1 cellular context compared by ENCODE assay signal in the genomic region with DNA sequence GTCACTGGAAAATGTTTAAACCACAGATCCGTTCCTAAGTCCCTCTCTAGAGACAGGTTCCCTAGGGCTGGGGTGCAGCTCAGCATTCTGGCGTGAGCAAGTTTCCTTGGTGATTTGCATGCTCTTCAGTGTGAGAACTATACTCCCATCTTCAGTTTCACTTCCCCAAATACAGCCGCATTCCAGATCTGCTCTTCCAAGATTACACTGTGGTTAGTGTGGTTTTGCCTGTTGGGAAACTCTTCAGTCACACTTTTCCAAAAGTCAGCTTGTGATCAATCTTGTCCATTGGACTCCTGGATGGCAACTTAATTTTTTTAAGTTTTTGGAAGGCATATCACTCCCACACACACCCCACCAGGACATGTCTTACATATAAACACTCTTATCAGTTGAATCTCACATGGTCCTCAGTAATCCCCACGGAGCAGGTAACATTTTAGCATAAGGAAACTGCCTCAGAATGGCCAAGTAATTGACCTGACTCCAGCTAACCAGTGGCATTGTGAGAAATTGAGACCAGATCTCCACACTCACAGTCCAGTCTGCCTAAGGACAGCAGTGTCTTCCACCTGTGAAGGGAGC.
A peak's percentile ranks its signal among the peaks of the same experiment; 100 is the strongest.
TF ChIP-seq lines count a peak whose summit lies in the region.

No MANE protein-coding gene starts in this region.

TF ChIP-seq in K562, 482 proteins besides CTCF, POLR2A, EP300 and RAD21 (continued from another document and continues in another):
- TF ChIP-seq, protein P1, sequence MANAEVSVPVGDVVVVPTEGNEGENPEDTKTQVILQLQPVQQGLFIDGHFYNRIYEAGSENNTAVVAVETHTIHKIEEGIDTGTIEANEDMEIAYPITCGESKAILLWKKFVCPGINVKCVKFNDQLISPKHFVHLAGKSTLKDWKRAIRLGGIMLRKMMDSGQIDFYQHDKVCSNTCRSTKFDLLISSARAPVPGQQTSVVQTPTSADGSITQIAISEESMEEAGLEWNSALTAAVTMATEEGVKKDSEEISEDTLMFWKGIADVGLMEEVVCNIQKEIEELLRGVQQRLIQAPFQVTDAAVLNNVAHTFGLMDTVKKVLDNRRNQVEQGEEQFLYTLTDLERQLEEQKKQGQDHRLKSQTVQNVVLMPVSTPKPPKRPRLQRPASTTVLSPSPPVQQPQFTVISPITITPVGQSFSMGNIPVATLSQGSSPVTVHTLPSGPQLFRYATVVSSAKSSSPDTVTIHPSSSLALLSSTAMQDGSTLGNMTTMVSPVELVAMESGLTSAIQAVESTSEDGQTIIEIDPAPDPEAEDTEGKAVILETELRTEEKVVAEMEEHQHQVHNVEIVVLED (CRISPR knock-in tag; IDR thresholded peaks at IDR 0.05): no peak
- TF ChIP-seq IRF9 (tag; IDR thresholded peaks at IDR 0.05) (peak; percentile 57; the same call in 1 of the 2 replicates), ZFX (CRISPR knock-in tag; IDR thresholded peaks at IDR 0.05) (no peak; the same call in 1 of the 2 replicates), NCOA6 (IDR thresholded peaks at IDR 0.05) (no peak), MEIS2 (IDR thresholded peaks at IDR 0.05; ENCODE audit: partially characterized antibody) (peak; percentile 90), KLF16 (IDR thresholded peaks at IDR 0.05) (peak; percentile 89), ADNP (tag; IDR thresholded peaks at IDR 0.05) (no peak), GTF2A2 (tag; IDR thresholded peaks at IDR 0.05) (no peak), ZNF449 (CRISPR knock-in tag; IDR thresholded peaks at IDR 0.05) (no peak), RBM34 (IDR thresholded peaks at IDR 0.05; ENCODE audit: borderline replicate concordance, insufficient read depth, low read length) (no peak), OTX1 (CRISPR knock-in tag; IDR thresholded peaks at IDR 0.05) (no peak; the same call in 1 of the 2 replicates), THRB (CRISPR knock-in tag; conservative IDR thresholded peaks at IDR 0.05) (0 out of 2 replicates have a peak, but pooled peaks have one; percentile 46), MCM2 (IDR thresholded peaks at IDR 0.05; ENCODE audit: low read depth) (no peak), MEF2A (IDR thresholded peaks at IDR 0.05; ENCODE audit: control insufficient read depth, low read depth, low read length) (no peak), PURB (CRISPR knock-in tag; IDR thresholded peaks at IDR 0.05; ENCODE audit: low read depth) (no peak), NKRF (IDR thresholded peaks at IDR 0.05; ENCODE audit: borderline replicate concordance) (no peak)
- TF ChIP-seq, protein P2, sequence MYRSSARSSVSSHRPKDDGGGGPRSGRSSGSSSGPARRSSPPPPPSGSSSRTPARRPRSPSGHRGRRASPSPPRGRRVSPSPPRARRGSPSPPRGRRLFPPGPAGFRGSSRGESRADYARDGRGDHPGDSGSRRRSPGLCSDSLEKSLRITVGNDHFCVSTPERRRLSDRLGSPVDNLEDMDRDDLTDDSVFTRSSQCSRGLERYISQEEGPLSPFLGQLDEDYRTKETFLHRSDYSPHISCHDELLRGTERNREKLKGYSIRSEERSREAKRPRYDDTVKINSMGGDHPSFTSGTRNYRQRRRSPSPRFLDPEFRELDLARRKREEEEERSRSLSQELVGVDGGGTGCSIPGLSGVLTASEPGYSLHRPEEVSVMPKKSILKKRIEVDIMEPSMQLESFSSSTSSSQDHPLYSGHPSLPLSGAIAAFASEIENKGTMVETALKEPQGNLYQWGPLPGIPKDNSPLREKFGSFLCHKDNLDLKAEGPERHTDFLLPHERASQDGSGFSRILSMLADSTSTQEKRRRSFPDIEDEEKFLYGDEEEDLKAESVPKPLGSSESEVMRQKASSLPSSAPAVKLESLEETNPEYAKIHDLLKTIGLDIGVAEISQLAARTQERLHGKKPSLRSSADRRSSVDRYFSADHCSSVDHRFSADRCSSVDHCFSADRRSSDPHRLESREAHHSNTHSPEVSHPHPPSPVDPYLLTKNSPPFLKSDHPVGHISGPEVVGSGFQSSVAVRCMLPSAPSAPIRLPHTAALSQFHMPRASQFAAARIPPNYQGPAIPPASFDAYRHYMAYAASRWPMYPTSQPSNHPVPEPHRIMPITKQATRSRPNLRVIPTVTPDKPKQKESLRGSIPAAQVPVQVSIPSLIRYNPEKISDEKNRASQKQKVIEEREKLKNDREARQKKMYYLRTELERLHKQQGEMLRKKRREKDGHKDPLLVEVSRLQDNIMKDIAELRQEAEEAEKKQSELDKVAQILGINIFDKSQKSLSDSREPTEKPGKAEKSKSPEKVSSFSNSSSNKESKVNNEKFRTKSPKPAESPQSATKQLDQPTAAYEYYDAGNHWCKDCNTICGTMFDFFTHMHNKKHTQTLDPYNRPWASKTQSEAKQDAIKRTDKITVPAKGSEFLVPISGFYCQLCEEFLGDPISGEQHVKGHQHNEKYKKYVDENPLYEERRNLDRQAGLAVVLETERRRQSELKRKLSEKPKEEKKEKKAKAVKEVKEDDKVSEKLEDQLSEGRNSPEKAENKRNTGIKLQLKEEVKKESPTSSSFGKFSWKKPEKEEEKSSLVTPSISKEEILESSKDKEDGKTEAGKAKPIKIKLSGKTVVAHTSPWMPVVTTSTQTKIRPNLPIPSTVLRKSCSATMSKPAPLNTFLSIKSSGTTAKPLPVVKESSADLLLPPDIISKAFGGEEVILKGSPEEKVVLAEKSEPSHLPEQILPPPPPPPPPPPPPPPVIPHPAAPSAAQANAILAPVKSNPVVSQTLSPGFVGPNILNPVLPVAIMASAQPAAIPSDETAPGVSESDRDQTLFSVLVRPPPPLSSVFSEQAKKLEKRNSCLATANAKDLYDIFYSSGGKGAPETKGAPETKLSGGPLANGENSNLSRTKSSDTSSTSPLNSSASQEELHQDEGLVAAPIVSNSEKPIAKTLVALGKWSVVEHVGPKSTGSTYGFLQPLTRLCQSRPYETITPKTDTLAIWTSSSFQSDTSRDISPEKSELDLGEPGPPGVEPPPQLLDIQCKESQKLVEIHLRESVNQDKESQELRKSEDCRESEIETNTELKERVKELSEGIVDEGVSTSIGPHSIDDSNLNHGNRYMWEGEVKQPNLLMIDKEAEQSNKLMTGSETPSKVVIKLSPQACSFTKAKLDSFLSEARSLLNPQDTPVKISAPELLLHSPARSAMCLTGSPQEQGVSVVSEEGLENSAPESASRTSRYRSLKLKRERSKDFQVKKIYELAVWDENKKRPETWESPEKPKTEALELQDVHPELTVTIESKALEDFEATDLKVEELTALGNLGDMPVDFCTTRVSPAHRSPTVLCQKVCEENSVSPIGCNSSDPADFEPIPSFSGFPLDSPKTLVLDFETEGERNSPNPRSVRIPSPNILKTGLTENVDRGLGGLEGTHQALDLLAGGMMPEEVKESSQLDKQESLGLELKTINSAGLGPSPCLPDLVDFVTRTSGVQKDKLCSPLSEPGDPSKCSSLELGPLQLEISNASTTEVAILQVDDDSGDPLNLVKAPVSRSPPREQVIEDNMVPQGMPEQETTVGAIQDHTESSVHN (IDR thresholded peaks at IDR 0.05; ENCODE audit: borderline replicate concordance in 1 of 2, low read depth in 1 of 2): peak; percentile 74 to 85; a peak in 3 of 4 replicates
- TF ChIP-seq, protein P3, sequence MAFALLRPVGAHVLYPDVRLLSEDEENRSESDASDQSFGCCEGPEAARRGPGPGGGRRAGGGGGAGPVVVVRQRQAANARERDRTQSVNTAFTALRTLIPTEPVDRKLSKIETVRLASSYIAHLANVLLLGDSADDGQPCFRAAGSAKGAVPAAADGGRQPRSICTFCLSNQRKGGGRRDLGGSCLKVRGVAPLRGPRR (CRISPR knock-in tag; IDR thresholded peaks at IDR 0.05): no peak
- TF ChIP-seq, protein P4, sequence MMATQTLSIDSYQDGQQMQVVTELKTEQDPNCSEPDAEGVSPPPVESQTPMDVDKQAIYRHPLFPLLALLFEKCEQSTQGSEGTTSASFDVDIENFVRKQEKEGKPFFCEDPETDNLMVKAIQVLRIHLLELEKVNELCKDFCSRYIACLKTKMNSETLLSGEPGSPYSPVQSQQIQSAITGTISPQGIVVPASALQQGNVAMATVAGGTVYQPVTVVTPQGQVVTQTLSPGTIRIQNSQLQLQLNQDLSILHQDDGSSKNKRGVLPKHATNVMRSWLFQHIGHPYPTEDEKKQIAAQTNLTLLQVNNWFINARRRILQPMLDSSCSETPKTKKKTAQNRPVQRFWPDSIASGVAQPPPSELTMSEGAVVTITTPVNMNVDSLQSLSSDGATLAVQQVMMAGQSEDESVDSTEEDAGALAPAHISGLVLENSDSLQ (IDR thresholded peaks at IDR 0.05): peak; percentile 60
- TF ChIP-seq, protein P5, sequence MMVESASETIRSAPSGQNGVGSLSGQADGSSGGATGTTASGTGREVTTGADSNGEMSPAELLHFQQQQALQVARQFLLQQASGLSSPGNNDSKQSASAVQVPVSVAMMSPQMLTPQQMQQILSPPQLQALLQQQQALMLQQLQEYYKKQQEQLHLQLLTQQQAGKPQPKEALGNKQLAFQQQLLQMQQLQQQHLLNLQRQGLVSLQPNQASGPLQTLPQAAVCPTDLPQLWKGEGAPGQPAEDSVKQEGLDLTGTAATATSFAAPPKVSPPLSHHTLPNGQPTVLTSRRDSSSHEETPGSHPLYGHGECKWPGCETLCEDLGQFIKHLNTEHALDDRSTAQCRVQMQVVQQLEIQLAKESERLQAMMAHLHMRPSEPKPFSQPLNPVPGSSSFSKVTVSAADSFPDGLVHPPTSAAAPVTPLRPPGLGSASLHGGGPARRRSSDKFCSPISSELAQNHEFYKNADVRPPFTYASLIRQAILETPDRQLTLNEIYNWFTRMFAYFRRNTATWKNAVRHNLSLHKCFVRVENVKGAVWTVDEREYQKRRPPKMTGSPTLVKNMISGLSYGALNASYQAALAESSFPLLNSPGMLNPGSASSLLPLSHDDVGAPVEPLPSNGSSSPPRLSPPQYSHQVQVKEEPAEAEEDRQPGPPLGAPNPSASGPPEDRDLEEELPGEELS (CRISPR knock-in tag; IDR thresholded peaks at IDR 0.05; ENCODE audit: borderline replicate concordance): no peak
- TF ChIP-seq, protein P6, sequence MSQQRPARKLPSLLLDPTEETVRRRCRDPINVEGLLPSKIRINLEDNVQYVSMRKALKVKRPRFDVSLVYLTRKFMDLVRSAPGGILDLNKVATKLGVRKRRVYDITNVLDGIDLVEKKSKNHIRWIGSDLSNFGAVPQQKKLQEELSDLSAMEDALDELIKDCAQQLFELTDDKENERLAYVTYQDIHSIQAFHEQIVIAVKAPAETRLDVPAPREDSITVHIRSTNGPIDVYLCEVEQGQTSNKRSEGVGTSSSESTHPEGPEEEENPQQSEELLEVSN (IDR thresholded peaks at IDR 0.05; ENCODE audit: borderline replicate concordance in 1 of 2, extremely low read depth in 1 of 2, insufficient read depth in 1 of 2, insufficient read length in 1 of 2, low read depth in 1 of 2, low read length in 1 of 2, poor library complexity in 1 of 2, severe bottlenecking in 1 of 2): no peak
